9 cellular contexts compared by ENCODE assay signal in the genomic region with DNA sequence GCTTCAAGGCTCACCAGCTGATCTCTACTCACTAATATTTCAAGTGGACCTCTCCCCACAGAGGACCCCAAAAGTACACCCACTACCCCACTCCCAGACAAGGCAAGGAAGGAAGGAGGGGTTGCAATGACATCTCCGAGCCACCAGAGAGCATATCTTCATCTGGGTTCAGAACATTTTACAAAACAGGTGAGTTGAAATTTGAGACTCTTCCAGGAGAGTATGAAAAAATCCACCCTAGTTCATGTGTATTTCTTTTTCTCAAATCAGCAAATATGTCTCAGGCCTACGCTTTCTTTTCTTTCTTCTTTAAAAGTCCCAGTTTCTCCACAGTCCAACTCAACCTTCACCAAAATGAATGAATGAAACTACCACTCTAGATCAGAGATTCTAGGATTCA.
A peak's percentile ranks its signal among the peaks of the same experiment; 100 is the strongest.
DNase-seq lines count a peak whose midpoint lies in the region; ATAC-seq and TF ChIP-seq lines count a peak whose summit lies in the region.
"Had no signal": no experiment of that assay in that cellular context is flagged by ENCODE, and none has a peak within 500 bp of the region (broad histone marks: within the 10 kb centered on the region; RNA-seq: fewer than 3 reads in every experiment).

No MANE protein-coding gene starts in this region.

- 71 to 80% methylated on average over 2 of the region's 2 CpGs for WGBS in heart right ventricle, 2 donors
- 58 to 100% methylated on average over 1 to 2 of the region's 2 CpGs for WGBS in transverse colon (ENCODE audit: low coverage in 1 of 2), 2 donors

- H3K4me1 ChIP-seq in heart right ventricle (peaks cover 10 to 48% (median 42%) of the 10 kb centered on the region in 9 donors), transverse colon (peaks cover 3 to 32% (median 11%) of the 10 kb centered on the region in 4 donors)
- H3K4me1 ChIP-seq in effector memory CD4-positive, alpha-beta T cell (ENCODE audit: control insufficient read depth, insufficient read depth, low read length, poor library complexity, severe bottlenecking) = no peaks in the 10 kb centered on the region

- H3K4me3 ChIP-seq in heart right ventricle = no peak overlapping the region
- no peak overlapping the region for H3K4me3 ChIP-seq in transverse colon
- H3K4me3 ChIP-seq in effector memory CD4-positive, alpha-beta T cell (ENCODE audit: insufficient read depth, low read depth, low read length, poor library complexity, severe bottlenecking) = no peak overlapping the region
- H3K4me3 ChIP-seq: SJSA1 had no signal

- TF ChIP-seq POLR2A in transverse colon (IDR thresholded peaks at IDR 0.05) = no peak

- peak overlapping the region in 6 of 10 donors; percentile 4 to 62 (median 25) for H3K27ac ChIP-seq in heart right ventricle
- peak overlapping the region in 3 of 4 donors; percentile 4 to 52 (median 28) for H3K27ac ChIP-seq in transverse colon
- H3K27ac ChIP-seq in effector memory CD4-positive, alpha-beta T cell (ENCODE audit: insufficient read depth, low read length, poor library complexity, severe bottlenecking) = no peak overlapping the region
- H3K27ac ChIP-seq: SJSA1 had no signal

- no peak for TF ChIP-seq EP300 in transverse colon (IDR thresholded peaks at IDR 0.05; ENCODE audit: low read depth)

- in situ Hi-C loops in SK-MEL-5 (cut with HindIII; ENCODE audit: low pct_unique_long_range_greater_than_20kb, low sequenced_read_pairs) = no loop called here
- in situ Hi-C loops in transverse colon (cut with MboI; ENCODE audit: low pct_ligation_motif_present in 1 of 4, low pct_unique_long_range_greater_than_20kb in 1 of 4, low sequenced_read_pairs in 3 of 4) = no loop called here

- H3K36me3 ChIP-seq in heart right ventricle (peaks cover 0 to 5% (median 0%) of the 10 kb centered on the region in 9 donors), transverse colon (no peaks in the 10 kb centered on the region)
- H3K36me3 ChIP-seq in effector memory CD4-positive, alpha-beta T cell (ENCODE audit: control insufficient read depth, insufficient read depth, low read length) = no peaks in the 10 kb centered on the region
- H3K36me3 ChIP-seq: SJSA1 had no signal

- ATAC-seq in heart right ventricle = peak in 4 of 8 donors; percentile 15 to 29 (median 26)

- TF ChIP-seq CTCF in heart right ventricle (IDR thresholded peaks at IDR 0.05) (peak in 7 of 9 donors; percentile 36 to 61 (median 48)), transverse colon (IDR thresholded peaks at IDR 0.05) (peak; percentile 48 to 62 (median 56))

- intact Hi-C loops in heart right ventricle (cut with DNase I) = loop anchor here in 2 of 10 donors (2.0 to 10.0 kb wide), 2 partner anchors 45 to 53 kb away; no protein-coding TSS in a partner anchor
- intact Hi-C loops in transverse colon (cut with DNase I; ENCODE audit: low total_unique reads) = no loop called here

- DNase-seq in NCI-H345 (lab: John Stamatoyannopoulos, UW) = peak; percentile 16
- DNase-seq in NCI-H345 treated with DMSO at 0.1 percent for 48 hours (lab: John Stamatoyannopoulos, UW; ENCODE audit: unreplicated experiment) = no peak
- peak; percentile 14 for DNase-seq in SK-MEL-5 (ENCODE audit: low read depth, low spot score)
- no peak for DNase-seq in heart right ventricle
- DNase-seq in transverse colon = no peak
- DNase-seq in dedifferentiated amniotic fluid mesenchymal stem cell (ENCODE audit: extremely low spot score) = no peak
- no peak for DNase-seq in effector memory CD4-positive, alpha-beta T cell
- no peak for DNase-seq in SIG-M5 treated with dmso at 0.1 percent for 504 hours (lab: John Stamatoyannopoulos, UW; ENCODE audit: unreplicated experiment)

- H3K27me3 ChIP-seq in heart right ventricle (no peaks in the 10 kb centered on the region), transverse colon (no peaks in the 10 kb centered on the region)
- H3K27me3 ChIP-seq in effector memory CD4-positive, alpha-beta T cell (replicated peaks; ENCODE audit: control insufficient read depth, insufficient read depth, low read length, poor library complexity, severe bottlenecking) = no peaks in the 10 kb centered on the region
- H3K27me3 ChIP-seq: SJSA1 had no signal

- no peaks in the 10 kb centered on the region for H3K9me3 ChIP-seq in heart right ventricle
- H3K9me3 ChIP-seq in transverse colon = no peaks in the 10 kb centered on the region
- H3K9me3 ChIP-seq in effector memory CD4-positive, alpha-beta T cell (ENCODE audit: control insufficient read depth, low read length) = no peaks in the 10 kb centered on the region
- H3K9me3 ChIP-seq: SJSA1 had no signal

Comparison
In these comparisons a context has a peak if more than half of its experiments do, and no peak if none do; other contexts are left out.
1. DNase-seq: peak in NCI-H345 (single experiment) and SK-MEL-5 (single experiment); none in NCI-H345 treated with DMSO at 0.1 percent for 48 hours (single experiment), heart right ventricle (0 of 2), transverse colon (single experiment), dedifferentiated amniotic fluid mesenchymal stem cell (single experiment), effector memory CD4-positive, alpha-beta T cell (0 of 3) and SIG-M5 treated with dmso at 0.1 percent for 504 hours (single experiment).